In genomic region chr6:43629104-43629504, GRCh38 we compare ENCODE assay signal across 1 cellular context.
TF ChIP-seq lines count a peak whose summit lies in the region.

Gene GTPBP2, minus strand, starts transcription at chr6:43629264. Its CDS starts 102 bp downstream, at chr6:43629162.

TF ChIP-seq in GM12878, 131 proteins besides CTCF, POLR2A, EP300 and RAD21 (continued from another document):
- peak; percentile 63; the same call in 1 of the 2 replicates for TF ChIP-seq ZBTB40 (IDR thresholded peaks at IDR 0.05; ENCODE audit: borderline replicate concordance)
- 0 out of 2 replicates have a peak, but pooled peaks have one; percentile 8 for TF ChIP-seq MXI1 (IDR thresholded peaks at IDR 0.05; ENCODE audit: low read depth, low read length)
- TF ChIP-seq NFXL1 (IDR thresholded peaks at IDR 0.05; ENCODE audit: borderline replicate concordance): no peak
- peak; percentile 99 for TF ChIP-seq IKZF1 (conservative IDR thresholded peaks at IDR 0.05)
- no peak for TF ChIP-seq IKZF2 (IDR thresholded peaks at IDR 0.05)
- no peak for TF ChIP-seq HDAC2 (IDR thresholded peaks at IDR 0.05)
- TF ChIP-seq MYB (IDR thresholded peaks at IDR 0.05; ENCODE audit: borderline replicate concordance, low read depth, low read length): no peak
- TF ChIP-seq ZNF592 (IDR thresholded peaks at IDR 0.05): no peak
- no peak for TF ChIP-seq PAX5 (IDR thresholded peaks at IDR 0.05; ENCODE audit: borderline replicate concordance, low read depth, low read length)
- no peak for TF ChIP-seq JUNB (IDR thresholded peaks at IDR 0.05)
- TF ChIP-seq HSF1 (IDR thresholded peaks at IDR 0.05; ENCODE audit: low read depth, low read length): no peak
- no peak for TF ChIP-seq FOXM1 (IDR thresholded peaks at IDR 0.05; ENCODE audit: low read depth, low read length)
- no peak; the same call in 1 of the 2 replicates for TF ChIP-seq CBFB (IDR thresholded peaks at IDR 0.05; ENCODE audit: low read depth)
- TF ChIP-seq ZBTB4 (CRISPR knock-in tag; IDR thresholded peaks at IDR 0.05): no peak
- no peak for TF ChIP-seq SKIL (IDR thresholded peaks at IDR 0.05; ENCODE audit: low read depth, poor library complexity, severe bottlenecking)
- TF ChIP-seq SMAD5 (IDR thresholded peaks at IDR 0.05; ENCODE audit: low read depth): 0 out of 2 replicates have a peak, but pooled peaks have one; percentile 6
- TF ChIP-seq SREBF1 (IDR thresholded peaks at IDR 0.05; ENCODE audit: low read length): peak; percentile 78
- peak; percentile 61 for TF ChIP-seq PKNOX1 (IDR thresholded peaks at IDR 0.05)
- no peak for TF ChIP-seq CBX3 (IDR thresholded peaks at IDR 0.05; ENCODE audit: borderline replicate concordance, low read depth)
- TF ChIP-seq CREB1 (IDR thresholded peaks at IDR 0.05; ENCODE audit: low read depth): peak; percentile 97
- peak; percentile 8; the same call in 1 of the 3 replicates for TF ChIP-seq POU2F2 (IDR thresholded peaks at IDR 0.05; ENCODE audit: borderline replicate concordance, low read depth, low read length)
- TF ChIP-seq NR2C2 (IDR thresholded peaks at IDR 0.05; ENCODE audit: borderline replicate concordance, control insufficient read depth, insufficient read length, low read depth): no peak
- TF ChIP-seq CHD4 (IDR thresholded peaks at IDR 0.05): no peak
- TF ChIP-seq BMI1 (IDR thresholded peaks at IDR 0.05; ENCODE audit: borderline replicate concordance): no peak
- TF ChIP-seq RBBP5 (conservative IDR thresholded peaks at IDR 0.05): no peak
- TF ChIP-seq NR2F1 (conservative IDR thresholded peaks at IDR 0.05): no peak
- TF ChIP-seq ATF7 (IDR thresholded peaks at IDR 0.05; ENCODE audit: low read depth): 0 out of 2 replicates have a peak, but pooled peaks have one; percentile 19
- no peak for TF ChIP-seq RAD51 (IDR thresholded peaks at IDR 0.05)
- peak; percentile 98 for TF ChIP-seq CREM (IDR thresholded peaks at IDR 0.05; ENCODE audit: low read depth)
- no peak for TF ChIP-seq ZBED1 (IDR thresholded peaks at IDR 0.05; ENCODE audit: borderline replicate concordance)
